ENCODE assay signal across 31 cellular contexts in genomic region chr1:236728752-236729151, GRCh38. TPM values are rescaled to one million over a fixed set of nuclear protein-coding genes. Genes with fewer than 3 reads are reported as not detected.
"Had no signal": no experiment of that assay in that cellular context is flagged by ENCODE, and none has a peak within 500 bp of the region (broad histone marks: within the 10 kb centered on the region; RNA-seq: fewer than 3 reads in every experiment).

No MANE protein-coding gene starts in this region.

- H3K4me3 ChIP-seq: ascending aorta, breast epithelium, cardiac muscle cell, colonic mucosa, esophagus squamous epithelium had no signal

- H3K9me3 ChIP-seq: ascending aorta, breast epithelium, colonic mucosa, esophagus squamous epithelium had no signal

- FAIRE-seq: endometrium, endothelial cell of umbilical vein had no signal

- H3K4me1 ChIP-seq: ascending aorta, breast epithelium, colonic mucosa, esophagus squamous epithelium had no signal

- DNase-seq: activated CD4-positive, alpha-beta memory T cell treated with anti-CD3 and anti-CD28 coated beads, Interleukin-2, amount 10 ng/mL, durations not matched to agents 7 days and 5 days; activated CD4-positive, alpha-beta T cell treated with anti-CD3 and anti-CD28 coated beads for 36 hours; activated CD4-positive, alpha-beta T cell treated with anti-CD3 and anti-CD28 coated beads, Interleukin-2, amount 10 ng/mL, durations not matched to agents 24 days and 14 days; activated CD4-positive, CD25-positive, alpha-beta regulatory T cell; activated CD4-positive, CD25-positive, alpha-beta regulatory T cell treated with anti-CD3 and anti-CD28 coated beads, Interleukin-2, amount 50 U/mL, for 72 hours; activated CD8-positive, alpha-beta memory T cell treated with anti-CD3 and anti-CD28 coated beads, Interleukin-2, amount 50 U/mL, for 48 hours; activated gamma-delta T cell; activated naive CD4-positive, alpha-beta T cell; activated naive CD4-positive, alpha-beta T cell treated with anti-CD3 and anti-CD28 coated beads, Interleukin-2, amount 10 ng/mL, durations not matched to agents 7 days and 5 days; activated naive CD8-positive, alpha-beta T cell treated with anti-CD3 and anti-CD28 coated beads, Interleukin-2, amount 10 ng/mL, durations not matched to agents 7 days and 5 days; activated T-cell treated with anti-CD3 and anti-CD28 coated beads for 4 hours; activated T-cell treated with anti-CD3 and anti-CD28 coated beads, Interleukin-2, amount 50 U/mL, for 24 hours; activated T-cell treated with anti-CD3 and anti-CD28 coated beads, Interleukin-2, amount 50 U/mL, for 72 hours; central memory CD4-positive, alpha-beta T cell; cerebellar nuclear complex; colonic mucosa; effector CD8-positive, alpha-beta T cell; esophagus squamous epithelium; foreskin melanocyte; head of caudate nucleus; T-helper 2 cell had no signal

- H3K27me3 ChIP-seq: ascending aorta, breast epithelium, cardiac muscle cell, colonic mucosa, esophagus squamous epithelium had no signal

- H3K36me3 ChIP-seq: breast epithelium, colonic mucosa, esophagus squamous epithelium had no signal

- H3K27ac ChIP-seq: ascending aorta, breast epithelium, cardiac muscle cell, colonic mucosa, epithelial cell of prostate, esophagus squamous epithelium had no signal

- ATAC-seq: activated CD4-positive, alpha-beta T cell treated with anti-CD3 and anti-CD28 coated beads for 36 hours; activated naive CD4-positive, alpha-beta T cell treated with anti-CD3 and anti-CD28 coated beads, Interleukin-2, amount 50 U/mL, for 72 hours; activated T-cell treated with anti-CD3 and anti-CD28 coated beads, Interleukin-2, amount 50 U/mL, for 72 hours had no signal

RNA-seq across cellular contexts. Expression of gene ACTN2, which starts 42.5 kb away (rescaled TPM):
- total RNA-seq: activated CD4-positive, alpha-beta memory T cell treated with anti-CD3 and anti-CD28 coated beads, Interleukin-2, amount 10 ng/mL, durations not matched to agents 7 days and 5 days; activated naive CD8-positive, alpha-beta T cell treated with anti-CD3 and anti-CD28 coated beads, Interleukin-2, amount 10 ng/mL, durations not matched to agents 7 days and 5 days; dermis microvascular lymphatic vessel endothelial cell; fibroblast of villous mesenchyme; T-helper 1 cell treated with Interleukin-12 subunit alpha and Interleukin-12 subunit beta and Interleukin-4 antibody, amounts not matched to agents 30 ng/mL and 1 ng/mL, for 36 hours had no signal
